Comparison of ENCODE assay signal across 18 cellular contexts in the genomic region with DNA sequence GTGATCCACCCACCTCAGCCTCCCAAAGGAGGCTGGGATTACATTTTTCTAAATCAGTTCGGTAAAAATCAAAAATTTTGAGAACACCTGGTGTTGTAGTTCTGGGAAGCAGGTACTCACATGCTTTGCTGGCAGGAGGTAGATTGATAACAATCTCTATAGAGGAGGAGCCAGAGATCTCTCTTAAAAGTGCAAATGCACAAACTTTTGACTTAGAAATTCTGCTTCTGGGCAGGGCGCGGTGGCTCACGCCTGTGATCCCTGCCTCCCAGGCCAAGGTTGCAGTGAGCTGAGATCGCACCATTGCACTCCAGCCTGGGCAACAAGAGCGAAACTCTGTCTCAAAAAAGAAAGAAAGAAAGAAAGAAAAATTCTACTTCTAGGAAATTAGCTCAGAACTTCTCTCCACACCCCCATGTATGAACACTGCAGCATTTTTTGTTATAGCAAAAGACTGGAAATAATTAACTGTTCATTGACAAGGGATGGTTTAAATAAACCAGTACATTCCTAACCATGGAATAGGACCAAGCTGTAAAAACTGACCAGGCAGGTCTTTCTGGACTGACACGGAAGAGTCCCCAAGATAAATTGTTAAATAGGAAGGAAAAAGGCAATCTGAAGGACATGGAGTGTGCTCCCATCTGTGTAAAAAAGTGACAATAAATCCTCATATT. TPM values are rescaled to one million over a fixed set of nuclear protein-coding genes. Genes with fewer than 3 reads are reported as not detected.
A peak's percentile ranks its signal among the peaks of the same experiment; 100 is the strongest.
DNase-seq lines count a peak whose midpoint lies in the region; ATAC-seq, FAIRE-seq and TF ChIP-seq lines count a peak whose summit lies in the region.
"Had no signal": no experiment of that assay in that cellular context is flagged by ENCODE, and none has a peak within 500 bp of the region (broad histone marks: within the 10 kb centered on the region; RNA-seq: fewer than 3 reads in every experiment).

No MANE protein-coding gene starts in this region.

- no peaks in the 10 kb centered on the region for H3K9me3 ChIP-seq in CD8-positive, alpha-beta memory T cell (ENCODE audit: low read length)
- no peaks in the 10 kb centered on the region for H3K9me3 ChIP-seq in K562 (replicated peaks; ENCODE audit: control insufficient read depth, insufficient read depth, low read depth, low read length)
- H3K9me3 ChIP-seq: MG63 had no signal

- intact Hi-C loops in K562 (cut with micrococcal nuclease) = no loop called here

- H3K4me2 ChIP-seq in K562 (ENCODE audit: insufficient read depth, low read length) = no peak overlapping the region

- H3K27ac ChIP-seq in CD8-positive, alpha-beta memory T cell (ENCODE audit: low read depth, low read length) = peak overlapping the region; percentile 51
- peak overlapping the region; percentile 61; the same call in 2 of the 3 replicates for H3K27ac ChIP-seq in K562 (ENCODE audit: extremely low read depth, low read depth, low read length)

- TF ChIP-seq POLR2A in K562 (conservative IDR thresholded peaks at IDR 0.05) = no peak
- TF ChIP-seq POLR2A in erythroblast (IDR thresholded peaks at IDR 0.05; ENCODE audit: low read length) = no peak

- H3K27me3 Mint-ChIP-seq in CD8-positive, alpha-beta memory T cell = peaks cover 3% of the 10 kb centered on the region in 2 donors

- no peak overlapping the region for H3K4me3 ChIP-seq in CD8-positive, alpha-beta memory T cell (ENCODE audit: low read length)
- no peak overlapping the region for H3K4me3 ChIP-seq in K562
- H3K4me3 ChIP-seq: MG63 had no signal

- DNase-seq in CD8-positive, alpha-beta memory T cell = peak in 1 of 5 donors; percentile 8
- DNase-seq in NCI-H2171 (lab: John Stamatoyannopoulos, UW) (peak; percentile 38), K562 (ENCODE audit: extremely low read depth in 1 of 4, low spot score in 3 of 4) (no peak), mucosa of gallbladder (ENCODE audit: low spot score) (peak; percentile 58), NCI-H2029 treated with DMSO at 0.1 percent for 48 hours (lab: John Stamatoyannopoulos, UW) (no peak), erythroblast (lab: John Stamatoyannopoulos, UW) (no peak), AML-193 (lab: John Stamatoyannopoulos, UW) (no peak), NCI-H2196 (lab: John Stamatoyannopoulos, UW; ENCODE audit: unreplicated experiment) (no peak)
- DNase-seq: caudate nucleus; effector memory CD4-positive, alpha-beta T cell; foreskin melanocyte; MG63; NCI-H2081 treated with DMSO at 0.1 percent for 48 hours; NCI-H82; SHP77; substantia nigra; T1000 had no signal

- H3K79me2 ChIP-seq in K562 (ENCODE audit: control insufficient read depth, insufficient read depth, low read length) = no peaks in the 10 kb centered on the region

- in situ Hi-C loops in K562 (cut with MboI) = no loop called here

- no peak for TF ChIP-seq CTCF in K562 (IDR thresholded peaks at IDR 0.05 in 2 of 3, conservative IDR thresholded peaks at IDR 0.05 in 1 of 3; ENCODE audit: insufficient read depth in 2 of 3, low read depth in 1 of 3, low read length in 3 of 3)

- H3K36me3 ChIP-seq in CD8-positive, alpha-beta memory T cell (ENCODE audit: insufficient read depth, low read length) = no peaks in the 10 kb centered on the region
- H3K36me3 ChIP-seq in K562 (ENCODE audit: control insufficient read depth, insufficient read depth, low read length) = no peaks in the 10 kb centered on the region
- H3K36me3 ChIP-seq: MG63 had no signal

- peak overlapping the region; percentile 60; the same call in 1 of the 2 replicates for H2AFZ ChIP-seq in K562 (ENCODE audit: low read depth, low read length)

- H3K27ac Mint-ChIP-seq in CD8-positive, alpha-beta memory T cell = peak overlapping the region in 1 of 8 donors; percentile 17

- no peak for TF ChIP-seq RAD21 in K562 (CRISPR knock-in tag; conservative IDR thresholded peaks at IDR 0.05 in 1 of 2, IDR thresholded peaks at IDR 0.05 in 1 of 2)

- TF ChIP-seq EP300 in K562 (IDR thresholded peaks at IDR 0.05; ENCODE audit: low read length) = no peak

- no peaks in the 10 kb centered on the region for H3K9me3 Mint-ChIP-seq in CD8-positive, alpha-beta memory T cell

- POLR2A ChIA-PET in CD8-positive, alpha-beta memory T cell (lab: Charles Lee) = no interaction called here
- POLR2A ChIA-PET in K562 (lab: Yijun Ruan, JAX) = interaction anchor here (0.7 to 2.0 kb wide), 6 partner anchors 9 to 322 kb away, joined by 3 to 9 read pairs (median 4); a partner anchor contains a TSS

- no peak for FAIRE-seq in K562 (lab: Jason Lieb, UNC)
- FAIRE-seq: GM12892 had no signal

- peak overlapping the region; percentile 30; a peak in 2 of 4 replicates for H3K9ac ChIP-seq in K562 (ENCODE audit: insufficient read depth in 1 of 2, low read depth in 2 of 2, low read length in 2 of 2)

- H3K4me3 Mint-ChIP-seq in CD8-positive, alpha-beta memory T cell = no peak overlapping the region

- WGBS in K562 (ENCODE audit: insufficient coverage, low coverage, missing lambda C conversion rate) = 8% methylated on average over 5 of the region's 7 CpGs

- peaks cover 29% of the 10 kb centered on the region for H3K4me1 ChIP-seq in CD8-positive, alpha-beta memory T cell (ENCODE audit: insufficient read depth, low read length)
- peaks cover 46 to 61% of the 10 kb centered on the region in 2 experiments for H3K4me1 ChIP-seq in K562 (replicated peaks in 1 of 2; ENCODE audit: control insufficient read depth in 2 of 2, insufficient read depth in 2 of 2, low read length in 2 of 2)

- BruUV-seq in K562 (replicated peaks; lab: Mats Ljungman, UMichigan) = no TSS peak

- no peaks in the 10 kb centered on the region for H3K27me3 ChIP-seq in CD8-positive, alpha-beta memory T cell (ENCODE audit: insufficient read depth, low read length, poor library complexity, severe bottlenecking)
- no peaks in the 10 kb centered on the region for H3K27me3 ChIP-seq in K562 (ENCODE audit: control insufficient read depth in 2 of 2, insufficient read depth in 2 of 2, low read length in 2 of 2)
- H3K27me3 ChIP-seq: MG63 had no signal

- no peaks in the 10 kb centered on the region for H4K20me1 ChIP-seq in K562 (replicated peaks; ENCODE audit: control insufficient read depth, insufficient read depth, low read length)

- H3K4me1 Mint-ChIP-seq in CD8-positive, alpha-beta memory T cell = peaks cover 0 to 5% (median 3%) of the 10 kb centered on the region in 3 donors

- CTCF ChIA-PET in CD8-positive, alpha-beta memory T cell (lab: Charles Lee) = interaction anchor here (1.1 kb wide), 2 partner anchors 13 to 16 kb away, joined by 3 read pairs; no protein-coding TSS in a partner anchor
- CTCF ChIA-PET in K562 (lab: Yijun Ruan, JAX; ENCODE audit: low intra/inter-chr PET ratio) = no interaction called here

- no peaks in the 10 kb centered on the region for H3K9me1 ChIP-seq in K562 (ENCODE audit: control insufficient read depth, insufficient read depth, low read length)

- peaks cover 0 to 2% (median 0%) of the 10 kb centered on the region in 3 donors for H3K36me3 Mint-ChIP-seq in CD8-positive, alpha-beta memory T cell

- no peak for ATAC-seq in K562

RNA-seq across cellular contexts. Expression of a gene that starts 14.4 kb away (rescaled TPM):
- total RNA-seq in CD8-positive, alpha-beta memory T cell = 10 to 100 TPM; 24.6 to 28.7 TPM
- polyA plus RNA-seq in CD8-positive, alpha-beta memory T cell = 12.0 TPM
- 20.3 and 47.6 TPM in 2 replicates for total RNA-seq in K562 (2011; cell fraction: chromatin; rRNA removed; ENCODE audit: low replicate concordance)
- 45.7 and 51.3 TPM in 2 replicates for total RNA-seq in K562 (2011; cell fraction: nucleolus; rRNA removed)
- total RNA-seq in K562 (2011; cell fraction: nucleoplasm; rRNA removed) = 38.2 and 39.5 TPM in 2 replicates
- total RNA-seq in K562 (2014; rRNA removed) (113 and 114 TPM in 2 replicates), K562 (2014; rRNA removed; fragmentation: Illumina TruSeq; extraction: Trizol) (43.5 and 47.4 TPM in 2 replicates), K562 (2015; rRNA removed; fragmentation: Illumina TruSeq; extraction: Trizol) (22.1 and 23.0 TPM in 2 replicates), K562 (2021) (102 and 110 TPM in 2 replicates), mucosa of gallbladder (13.6 TPM)
- polyA plus RNA-seq in K562 (2011; rRNA removed) (44.4 and 114 TPM in 2 replicates), K562 (2014; fragmentation: Illumina TruSeq; extraction: Trizol) (55.3 and 78.6 TPM in 2 replicates), K562 (2014; fragmentation: Nextera tagmentation; extraction: Ambion mirVana) (10 to 100 TPM; 12.1 to 14.9 TPM), K562 (2014; rRNA removed) (78.8 and 80.6 TPM in 2 replicates)
- polyA plus RNA-seq in K562 (2011; cell fraction: cytosol; rRNA removed) = 105 and 109 TPM in 2 replicates
- polyA plus RNA-seq in K562 (2011; cell fraction: nucleus; rRNA removed) = 42.6 and 66.5 TPM in 2 replicates
- 40.1 and 401 TPM in 2 replicates for polyA plus RNA-seq in K562 (2012)
- polyA minus RNA-seq in K562 (2011; rRNA and poly(A)+ RNA removed) = 33.3 and 53.8 TPM in 2 replicates
- polyA minus RNA-seq in K562 (2011; cell fraction: cytosol; rRNA and poly(A)+ RNA removed) = 37.2 and 88.9 TPM in 2 replicates
- 9.7 and 26.4 TPM in 2 replicates for polyA minus RNA-seq in K562 (2011; cell fraction: nucleus; rRNA and poly(A)+ RNA removed)

RNA-seq across cellular contexts. Expression of a gene that starts 19.3 kb away (rescaled TPM):
- 1 to 10 TPM; 7.6 to 9.5 TPM for total RNA-seq in CD8-positive, alpha-beta memory T cell
- polyA plus RNA-seq in CD8-positive, alpha-beta memory T cell = 1.0 TPM
- total RNA-seq in K562 (2011; cell fraction: chromatin; rRNA removed; ENCODE audit: low replicate concordance) = 9.8 and 24.5 TPM in 2 replicates
- total RNA-seq in K562 (2011; cell fraction: nucleolus; rRNA removed) = 24.9 and 37.9 TPM in 2 replicates
- 34.2 and 46.5 TPM in 2 replicates for total RNA-seq in K562 (2011; cell fraction: nucleoplasm; rRNA removed)
- total RNA-seq in K562 (2014; rRNA removed) (11.1 and 21.5 TPM in 2 replicates), K562 (2014; rRNA removed; fragmentation: Illumina TruSeq; extraction: Trizol) (6.7 and 7.5 TPM in 2 replicates), K562 (2015; rRNA removed; fragmentation: Illumina TruSeq; extraction: Trizol) (7.8 and 9.6 TPM in 2 replicates), K562 (2021) (26.7 and 28.5 TPM in 2 replicates), mucosa of gallbladder (30.5 TPM)
- polyA plus RNA-seq in K562 (2011; rRNA removed) (13.1 and 37.5 TPM in 2 replicates), K562 (2014; fragmentation: Illumina TruSeq; extraction: Trizol) (24.3 and 24.7 TPM in 2 replicates), K562 (2014; fragmentation: Nextera tagmentation; extraction: Ambion mirVana) (1 to 10 TPM; 7.9 to 8.3 TPM), K562 (2014; rRNA removed) (24.8 and 29.7 TPM in 2 replicates)
- 54.0 and 57.8 TPM in 2 replicates for polyA plus RNA-seq in K562 (2011; cell fraction: cytosol; rRNA removed)
- 24.4 and 24.6 TPM in 2 replicates for polyA plus RNA-seq in K562 (2011; cell fraction: nucleus; rRNA removed)
- 21.9 and 37.5 TPM in 2 replicates for polyA plus RNA-seq in K562 (2012)
- 8.2 and 13.0 TPM in 2 replicates for polyA minus RNA-seq in K562 (2011; rRNA and poly(A)+ RNA removed)
- 14.1 and 27.3 TPM in 2 replicates for polyA minus RNA-seq in K562 (2011; cell fraction: cytosol; rRNA and poly(A)+ RNA removed)
- polyA minus RNA-seq in K562 (2011; cell fraction: nucleus; rRNA and poly(A)+ RNA removed) = 5.0 and 5.7 TPM in 2 replicates

RNA-seq across cellular contexts. Expression of a gene that starts 40.8 kb away (rescaled TPM):
- 1 to 10 TPM; 4.7 to 5.1 TPM for total RNA-seq in CD8-positive, alpha-beta memory T cell
- 0.64 TPM for polyA plus RNA-seq in CD8-positive, alpha-beta memory T cell
- 5.5 and 9.5 TPM in 2 replicates for total RNA-seq in K562 (2011; cell fraction: chromatin; rRNA removed; ENCODE audit: low replicate concordance)
- 8.4 and 9.8 TPM in 2 replicates for total RNA-seq in K562 (2011; cell fraction: nucleolus; rRNA removed)
- total RNA-seq in K562 (2011; cell fraction: nucleoplasm; rRNA removed) = 8.9 and 11.8 TPM in 2 replicates
- total RNA-seq in K562 (2014; rRNA removed) (6.5 and 9.2 TPM in 2 replicates), K562 (2014; rRNA removed; fragmentation: Illumina TruSeq; extraction: Trizol) (1.3 and 1.4 TPM in 2 replicates), K562 (2015; rRNA removed; fragmentation: Illumina TruSeq; extraction: Trizol) (2.6 and 2.8 TPM in 2 replicates), K562 (2021) (26.1 and 26.3 TPM in 2 replicates), mucosa of gallbladder (17.5 TPM)
- polyA plus RNA-seq in K562 (2011; rRNA removed) (1.8 and 3.5 TPM in 2 replicates), K562 (2014; fragmentation: Illumina TruSeq; extraction: Trizol) (6.7 and 7.4 TPM in 2 replicates), K562 (2014; fragmentation: Nextera tagmentation; extraction: Ambion mirVana) (under 1 TPM; 0.42 to 0.48 TPM), K562 (2014; rRNA removed) (6.7 and 9.6 TPM in 2 replicates)
- 2.4 and 2.8 TPM in 2 replicates for polyA plus RNA-seq in K562 (2011; cell fraction: cytosol; rRNA removed)
- polyA plus RNA-seq in K562 (2011; cell fraction: nucleus; rRNA removed) = 9.5 and 9.7 TPM in 2 replicates
- polyA plus RNA-seq in K562 (2012) = 13.7 and 13.9 TPM in 2 replicates
- 2.0 and 2.9 TPM in 2 replicates for polyA minus RNA-seq in K562 (2011; rRNA and poly(A)+ RNA removed)
- 4.7 and 7.1 TPM in 2 replicates for polyA minus RNA-seq in K562 (2011; cell fraction: cytosol; rRNA and poly(A)+ RNA removed)
- polyA minus RNA-seq in K562 (2011; cell fraction: nucleus; rRNA and poly(A)+ RNA removed) = 2.7 and 5.2 TPM in 2 replicates

RNA-seq across cellular contexts. Expression of a gene that starts 41.9 kb away (rescaled TPM):
- total RNA-seq in CD8-positive, alpha-beta memory T cell = 10 to 100 TPM; 83.7 to 90.5 TPM
- 95.7 TPM for polyA plus RNA-seq in CD8-positive, alpha-beta memory T cell
- 91.7 and 117 TPM in 2 replicates for total RNA-seq in K562 (2011; cell fraction: chromatin; rRNA removed; ENCODE audit: low replicate concordance)
- total RNA-seq in K562 (2011; cell fraction: nucleolus; rRNA removed) = 53.4 and 61.7 TPM in 2 replicates
- 62.0 and 75.0 TPM in 2 replicates for total RNA-seq in K562 (2011; cell fraction: nucleoplasm; rRNA removed)
- total RNA-seq in K562 (2014; rRNA removed) (46.1 and 58.1 TPM in 2 replicates), K562 (2014; rRNA removed; fragmentation: Illumina TruSeq; extraction: Trizol) (18.4 and 22.1 TPM in 2 replicates), K562 (2015; rRNA removed; fragmentation: Illumina TruSeq; extraction: Trizol) (18.0 and 19.3 TPM in 2 replicates), K562 (2021) (51.7 and 54.2 TPM in 2 replicates), mucosa of gallbladder (133 TPM)
- polyA plus RNA-seq in K562 (2011; rRNA removed) (37.6 and 58.2 TPM in 2 replicates), K562 (2014; fragmentation: Illumina TruSeq; extraction: Trizol) (26.5 and 37.1 TPM in 2 replicates), K562 (2014; fragmentation: Nextera tagmentation; extraction: Ambion mirVana) (1 to 10 TPM; 5.9 to 8.3 TPM), K562 (2014; rRNA removed) (52.7 and 59.3 TPM in 2 replicates)
- 41.1 and 50.2 TPM in 2 replicates for polyA plus RNA-seq in K562 (2011; cell fraction: cytosol; rRNA removed)
- 71.7 and 92.4 TPM in 2 replicates for polyA plus RNA-seq in K562 (2011; cell fraction: nucleus; rRNA removed)
- 38.5 and 194 TPM in 2 replicates for polyA plus RNA-seq in K562 (2012)
- 16.0 and 22.1 TPM in 2 replicates for polyA minus RNA-seq in K562 (2011; rRNA and poly(A)+ RNA removed)
- polyA minus RNA-seq in K562 (2011; cell fraction: cytosol; rRNA and poly(A)+ RNA removed) = 16.1 and 28.0 TPM in 2 replicates
- polyA minus RNA-seq in K562 (2011; cell fraction: nucleus; rRNA and poly(A)+ RNA removed) = 15.3 and 29.2 TPM in 2 replicates

Comparison
In these comparisons a context has a peak if more than half of its experiments do, and no peak if none do; other contexts are left out.
1. DNase-seq: peak in NCI-H2171 (single experiment) and mucosa of gallbladder (single experiment); none in K562 (0 of 4), NCI-H2029 treated with DMSO at 0.1 percent for 48 hours (single experiment), erythroblast (0 of 2), AML-193 (0 of 2) and NCI-H2196 (single experiment).